In genomic region chr6:140846518-140847277, GRCh38 we compare ENCODE assay signal across 20 cellular contexts.
DNase-seq lines count a peak whose midpoint lies in the region; ATAC-seq, FAIRE-seq and TF ChIP-seq lines count a peak whose summit lies in the region.
"Had no signal": no experiment of that assay in that cellular context is flagged by ENCODE, and none has a peak within 500 bp of the region (broad histone marks: within the 10 kb centered on the region; RNA-seq: fewer than 3 reads in every experiment).

No MANE protein-coding gene starts in this region.

- intact Hi-C loops in MCF 10A (cut with micrococcal nuclease) (no loop called here), breast epithelium (cut with DNase I; ENCODE audit: low total_unique reads) (no loop called here)

- H3K27me3 ChIP-seq in breast epithelium (no peaks in the 10 kb centered on the region), bronchial epithelial cell (ENCODE audit: control insufficient read depth, insufficient read depth, low read length) (no peaks in the 10 kb centered on the region)
- H3K27me3 ChIP-seq: body of pancreas, heart right ventricle, sigmoid colon had no signal

- H3K4me1 Mint-ChIP-seq in MCF 10A (ENCODE audit: insufficient read depth, unreplicated experiment): peaks cover 13% of the 10 kb centered on the region

- peaks cover 6% of the 10 kb centered on the region for H3K9me3 Mint-ChIP-seq in MCF 10A (ENCODE audit: unreplicated experiment)
- H3K9me3 Mint-ChIP-seq: effector memory CD8-positive, alpha-beta T cell had no signal

- peaks cover 5% of the 10 kb centered on the region for H3K36me3 Mint-ChIP-seq in MCF 10A (ENCODE audit: insufficient read depth, unreplicated experiment)

- H3K9me3 ChIP-seq in breast epithelium: no peaks in the 10 kb centered on the region
- H3K9me3 ChIP-seq: body of pancreas, HAP-1, heart right ventricle, sigmoid colon had no signal

- no peaks in the 10 kb centered on the region for H3K36me3 ChIP-seq in breast epithelium
- H3K36me3 ChIP-seq in bronchial epithelial cell (ENCODE audit: control insufficient read depth, insufficient read depth, low read length): no peaks in the 10 kb centered on the region
- H3K36me3 ChIP-seq: heart right ventricle, sigmoid colon had no signal

- no peak for TF ChIP-seq CTCF in MCF 10A (IDR thresholded peaks at IDR 0.05; ENCODE audit: unreplicated experiment)
- TF ChIP-seq CTCF in breast epithelium (IDR thresholded peaks at IDR 0.05): no peak
- TF ChIP-seq CTCF in bronchial epithelial cell (IDR thresholded peaks at IDR 0.05; ENCODE audit: insufficient read depth, low read length, severe bottlenecking): no peak

- H3K4me3 ChIP-seq in breast epithelium (no peak overlapping the region), bronchial epithelial cell (ENCODE audit: low read depth, low read length) (no peak overlapping the region)
- H3K4me3 ChIP-seq: body of pancreas, HAP-1, heart right ventricle, sigmoid colon had no signal

- no peak overlapping the region for H3K27ac Mint-ChIP-seq in MCF 10A (ENCODE audit: low read depth, unreplicated experiment)
- H3K27ac Mint-ChIP-seq: effector memory CD8-positive, alpha-beta T cell had no signal

- peak; percentile 27 for DNase-seq in MCF 10A (ENCODE audit: unreplicated experiment)
- DNase-seq in breast epithelium (ENCODE audit: low spot score in 2 of 2): no peak
- peak; percentile 45 for DNase-seq in bronchial epithelial cell (ENCODE audit: low read depth)
- no peak for DNase-seq in frontal cortex (ENCODE audit: low spot score in 2 of 2)
- no peak for DNase-seq in mucosa of gallbladder (ENCODE audit: low spot score)
- no peak for DNase-seq in central memory CD4-positive, alpha-beta T cell
- no peak for DNase-seq in effector CD4-positive, alpha-beta T cell
- DNase-seq: activated CD4-positive, CD25-positive, alpha-beta regulatory T cell treated with anti-CD3 and anti-CD28 coated beads, Interleukin-2, amount 50 U/mL, for 72 hours; body of pancreas; effector memory CD8-positive, alpha-beta T cell; heart right ventricle; NCI-H774; nucleus accumbens; sigmoid colon; stimulated activated CD4-positive, alpha-beta T cell treated with anti-CD3 and anti-CD28 coated beads, Interleukin-4, amount 100 ng/mL, for 24 hours had no signal

- ATAC-seq in GM19455 (IDR thresholded peaks at IDR 0.05; ENCODE audit: unreplicated experiment): no peak
- ATAC-seq: body of pancreas; effector memory CD8-positive, alpha-beta T cell; heart right ventricle; Right ventricle myocardium inferior had no signal

- TF ChIP-seq POLR2A in breast epithelium (IDR thresholded peaks at IDR 0.05): no peak

- H3K27me3 Mint-ChIP-seq in MCF 10A (ENCODE audit: insufficient read depth, unreplicated experiment): no peaks in the 10 kb centered on the region

- H3K4me1 ChIP-seq in breast epithelium: no peaks in the 10 kb centered on the region
- H3K4me1 ChIP-seq: body of pancreas, HAP-1, heart right ventricle had no signal

- CTCF ChIA-PET in MCF 10A (lab: Yijun Ruan, JAX): no interaction called here

- FAIRE-seq in bronchial epithelial cell (lab: Jason Lieb, UNC) (no peak), frontal cortex (lab: Jason Lieb, UNC) (peak; percentile 66)
- FAIRE-seq: GM12891 had no signal

- H3K27ac ChIP-seq in breast epithelium: no peak overlapping the region
- H3K27ac ChIP-seq: 22Rv1, body of pancreas, heart right ventricle, sigmoid colon had no signal

- H3K4me3 Mint-ChIP-seq in MCF 10A (ENCODE audit: unreplicated experiment): no peak overlapping the region
- H3K4me3 Mint-ChIP-seq: effector memory CD8-positive, alpha-beta T cell had no signal

- POLR2A ChIA-PET in MCF 10A (lab: Yijun Ruan, JAX): interaction anchor here (1.2 kb wide), 1 partner anchor 12 kb away, joined by 3 read pairs; no protein-coding TSS in a partner anchor

- BruUV-seq in MCF 10A (replicated peaks; lab: Mats Ljungman, UMichigan): no TSS peak

Comparison
In these comparisons a context has a peak if more than half of its experiments do, and no peak if none do; other contexts are left out.
1. DNase-seq: peak in MCF 10A (single experiment) and bronchial epithelial cell (single experiment); none in breast epithelium (0 of 2), frontal cortex (0 of 2), mucosa of gallbladder (single experiment), central memory CD4-positive, alpha-beta T cell (single experiment) and effector CD4-positive, alpha-beta T cell (single experiment).